In the genomic region with DNA sequence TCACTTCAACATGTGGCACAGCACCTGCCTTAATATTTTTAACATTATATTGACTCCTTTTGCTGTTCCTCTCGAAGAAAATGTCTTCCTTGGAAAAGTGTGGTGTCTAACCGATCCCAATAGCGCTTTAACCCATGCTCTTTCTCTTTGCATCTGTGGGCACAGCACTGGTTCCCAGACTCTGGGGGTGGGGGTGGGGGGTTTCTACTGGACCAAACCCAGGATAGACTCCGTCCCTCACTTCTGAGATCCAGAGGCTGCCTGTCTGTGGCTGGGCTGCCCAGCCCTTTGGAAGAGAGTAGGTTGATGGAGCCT, we compare ENCODE assay signal across 9 cellular contexts. TPM values are rescaled to one million over a fixed set of nuclear protein-coding genes. Genes with fewer than 3 reads are reported as not detected.
DNase-seq lines count a peak whose midpoint lies in the region; ATAC-seq, FAIRE-seq and TF ChIP-seq lines count a peak whose summit lies in the region.
"Had no signal": no experiment of that assay in that cellular context is flagged by ENCODE, and none has a peak within 500 bp of the region (broad histone marks: within the 10 kb centered on the region; RNA-seq: fewer than 3 reads in every experiment).

No MANE protein-coding gene starts in this region.

- peak overlapping the region; percentile 64 for H3K27ac Mint-ChIP-seq in progenitor cell of endocrine pancreas

- H3K27me3 Mint-ChIP-seq in progenitor cell of endocrine pancreas: peaks cover 2% of the 10 kb centered on the region

- no peaks in the 10 kb centered on the region for H3K36me3 Mint-ChIP-seq in progenitor cell of endocrine pancreas (ENCODE audit: insufficient read depth)

- H3K4me3 Mint-ChIP-seq in progenitor cell of endocrine pancreas (ENCODE audit: low read depth): peak overlapping the region; percentile 72

- TF ChIP-seq CTCF in GM12864 (IDR thresholded peaks at IDR 0.05; ENCODE audit: low read depth, low read length, missing control alignments): no peak
- TF ChIP-seq CTCF in Panc1 (IDR thresholded peaks at IDR 0.05): no peak
- no peak for TF ChIP-seq CTCF in epithelial cell of proximal tubule (conservative IDR thresholded peaks at IDR 0.05; ENCODE audit: low read depth, low read length)
- TF ChIP-seq CTCF in progenitor cell of endocrine pancreas (IDR thresholded peaks at IDR 0.05; ENCODE audit: unreplicated experiment): no peak

- FAIRE-seq in frontal cortex (lab: Jason Lieb, UNC): no peak

- H3K27ac ChIP-seq in Panc1 (ENCODE audit: low read length): peak overlapping the region; percentile 97

- peaks cover 22% of the 10 kb centered on the region for H3K4me1 Mint-ChIP-seq in progenitor cell of endocrine pancreas (ENCODE audit: low read depth)

- H3K9me3 Mint-ChIP-seq in progenitor cell of endocrine pancreas (ENCODE audit: low read depth): peaks cover 2% of the 10 kb centered on the region

- POLR2A ChIA-PET in Panc1 (lab: Charles Lee): no interaction called here

- CTCF ChIA-PET in Panc1 (lab: Charles Lee): no interaction called here

- no peak for DNase-seq in GM12864 (ENCODE audit: low read depth)
- DNase-seq in Panc1 (ENCODE audit: low read depth, low spot score): no peak
- no peak for DNase-seq in epithelial cell of proximal tubule (ENCODE audit: low read depth)
- no peak for DNase-seq in progenitor cell of endocrine pancreas (ENCODE audit: low spot score, unreplicated experiment)
- DNase-seq in frontal cortex (ENCODE audit: low spot score in 2 of 2): no peak
- DNase-seq in NCI-H1930 (lab: John Stamatoyannopoulos, UW): no peak
- DNase-seq: amniotic stem cell had no signal

- no TSS peak for BruUV-seq in Panc1 (replicated peaks; lab: Mats Ljungman, UMichigan)

- H3K4me1 ChIP-seq in Panc1 (ENCODE audit: control insufficient read depth, insufficient read depth, low read length): peaks cover 19% of the 10 kb centered on the region

- H3K36me3 ChIP-seq in Panc1 (ENCODE audit: control insufficient read depth, insufficient read depth, low read length): peaks cover 3% of the 10 kb centered on the region; the same call in 1 of the 2 replicates

- in situ Hi-C loops in Panc1 (cut with HindIII; ENCODE audit: low pct_unique_long_range_greater_than_20kb, low sequenced_read_pairs): no loop called here

- no peaks in the 10 kb centered on the region for H3K9me3 ChIP-seq in Panc1 (ENCODE audit: control insufficient read depth, insufficient read depth, low read depth, low read length)

- intact Hi-C loops in Panc1 (cut with micrococcal nuclease; ENCODE audit: unreplicated experiment): loop anchor here (10.0 kb wide), 1 partner anchor 73 kb away; no protein-coding TSS in a partner anchor

- ATAC-seq in Panc1: no peak
- no peak for ATAC-seq in GM21619 (IDR thresholded peaks at IDR 0.05; ENCODE audit: unreplicated experiment)
- ATAC-seq in HG03095 (IDR thresholded peaks at IDR 0.05; ENCODE audit: unreplicated experiment): no peak

- no peaks in the 10 kb centered on the region for H3K27me3 ChIP-seq in Panc1 (ENCODE audit: control insufficient read depth, insufficient read depth, low read length)

- peak overlapping the region; percentile 95 for H3K4me3 ChIP-seq in GM12864 (ENCODE audit: low read depth, low read length)
- peak overlapping the region; percentile 48 to 82 for H3K4me3 ChIP-seq in Panc1 (ENCODE audit: low read depth in 2 of 2, low read length in 2 of 2)
- H3K4me3 ChIP-seq in epithelial cell of proximal tubule (ENCODE audit: low read depth, low read length): peak overlapping the region; percentile 60

RNA-seq across cellular contexts. Expression of gene ZNF292, which starts 3.9 kb away (rescaled TPM):
- 38.2 TPM for total RNA-seq in Panc1 (2021; ENCODE audit: unreplicated experiment)
- 12.2 TPM for polyA plus RNA-seq in Panc1 (2012; ENCODE audit: insufficient read length)
- 6.4 and 12.5 TPM in 2 replicates for total RNA-seq in epithelial cell of proximal tubule
- 63.3 and 67.9 TPM in 2 replicates for total RNA-seq in progenitor cell of endocrine pancreas
- 124 TPM for total RNA-seq in frontal cortex

RNA-seq across cellular contexts. Expression of gene CGA, which starts 56.5 kb away (rescaled TPM):
- total RNA-seq in Panc1 (2021; ENCODE audit: unreplicated experiment) (not detected), epithelial cell of proximal tubule (not detected in 2 replicates), progenitor cell of endocrine pancreas (5.5 and 7.1 TPM in 2 replicates), frontal cortex (not detected)
- not detected for polyA plus RNA-seq in Panc1 (2012; ENCODE audit: insufficient read length)
